Comparison of ENCODE assay signal across 15 cellular contexts in the genomic region with DNA sequence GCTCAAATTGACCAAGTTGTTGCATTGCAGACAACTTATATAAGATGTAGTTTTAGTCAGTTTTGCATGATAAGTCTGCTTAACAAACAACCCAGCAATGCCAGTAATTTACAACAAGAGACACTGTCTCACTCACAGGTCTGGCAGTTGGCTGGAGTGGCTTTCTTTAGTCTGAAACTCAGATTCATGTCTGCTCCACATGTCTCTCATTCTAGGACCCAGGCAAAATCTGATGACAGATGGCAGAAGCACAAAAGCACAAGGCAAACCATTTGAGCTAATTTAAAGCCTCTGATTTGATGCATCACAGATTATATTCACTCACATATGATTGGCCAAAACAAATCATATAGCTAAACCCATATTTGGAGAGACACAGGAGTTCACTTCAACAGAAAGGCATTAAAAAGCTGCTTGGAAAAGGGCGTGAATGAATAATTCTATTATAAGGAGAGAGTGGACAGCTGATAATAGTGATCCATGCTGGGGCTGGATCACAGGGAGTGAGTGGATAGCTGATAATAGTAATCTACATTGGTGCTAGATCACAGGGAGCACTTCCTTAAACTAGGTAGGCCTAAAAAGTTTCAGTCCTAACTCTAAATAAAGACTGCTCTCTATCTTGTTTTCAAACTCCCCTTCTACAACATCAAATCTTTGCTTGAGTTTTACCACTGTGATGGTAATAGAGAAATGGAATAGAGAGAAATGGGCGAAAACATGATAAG.
DNase-seq lines count a peak whose midpoint lies in the region; ATAC-seq, FAIRE-seq and TF ChIP-seq lines count a peak whose summit lies in the region.
"Had no signal": no experiment of that assay in that cellular context is flagged by ENCODE, and none has a peak within 500 bp of the region (broad histone marks: within the 10 kb centered on the region; RNA-seq: fewer than 3 reads in every experiment).

No MANE protein-coding gene starts in this region.

- no peak for TF ChIP-seq POLR2A in upper lobe of left lung (IDR thresholded peaks at IDR 0.05)

- no peak overlapping the region for H3K4me3 ChIP-seq in upper lobe of left lung
- no peak overlapping the region for H3K4me3 ChIP-seq in CD4-positive, alpha-beta memory T cell (ENCODE audit: low read length in 2 of 2)
- H3K4me3 ChIP-seq: PC-9 had no signal

- TF ChIP-seq EP300 in upper lobe of left lung (IDR thresholded peaks at IDR 0.05), result no peak

- ATAC-seq in GM19397 (IDR thresholded peaks at IDR 0.05; ENCODE audit: unreplicated experiment) (peak; percentile 49), HG02973 (IDR thresholded peaks at IDR 0.05; ENCODE audit: unreplicated experiment) (peak; percentile 60), upper lobe of left lung (ENCODE audit: low FRiP score in 2 of 2) (no peak)

- CTCF ChIA-PET in CD4-positive, alpha-beta memory T cell (lab: Charles Lee; ENCODE audit: partially characterized antibody), result no interaction called here

- no peaks in the 10 kb centered on the region for H3K27me3 Mint-ChIP-seq in CD4-positive, alpha-beta memory T cell
- H3K27me3 Mint-ChIP-seq: naive B cell had no signal

- H3K4me1 Mint-ChIP-seq in CD4-positive, alpha-beta memory T cell, result no peaks in the 10 kb centered on the region
- H3K4me1 Mint-ChIP-seq: naive B cell had no signal

- intact Hi-C loops in CD4-positive, alpha-beta memory T cell (cut with micrococcal nuclease), result no loop called here

- H3K4me1 ChIP-seq in upper lobe of left lung, result no peaks in the 10 kb centered on the region
- no peaks in the 10 kb centered on the region for H3K4me1 ChIP-seq in CD4-positive, alpha-beta memory T cell (ENCODE audit: insufficient read depth, low read length)

- POLR2A ChIA-PET in CD4-positive, alpha-beta memory T cell (lab: Charles Lee; ENCODE audit: partially characterized antibody), result no interaction called here

- no peak overlapping the region for H3K27ac Mint-ChIP-seq in CD4-positive, alpha-beta memory T cell
- H3K27ac Mint-ChIP-seq: naive B cell had no signal

- H3K27ac ChIP-seq in upper lobe of left lung, result no peak overlapping the region
- H3K27ac ChIP-seq in CD4-positive, alpha-beta memory T cell (ENCODE audit: low read depth, low read length), result no peak overlapping the region
- H3K27ac ChIP-seq: PC-9 had no signal

- H3K9me3 ChIP-seq in upper lobe of left lung, result no peaks in the 10 kb centered on the region
- no peaks in the 10 kb centered on the region for H3K9me3 ChIP-seq in CD4-positive, alpha-beta memory T cell (ENCODE audit: control insufficient read depth in 1 of 2, low read length in 2 of 2)

- no peak for FAIRE-seq in frontal cortex (lab: Jason Lieb, UNC)
- FAIRE-seq: bronchial epithelial cell, urothelium cell line had no signal

- H3K27me3 ChIP-seq in upper lobe of left lung, result no peaks in the 10 kb centered on the region
- H3K27me3 ChIP-seq in CD4-positive, alpha-beta memory T cell (ENCODE audit: insufficient read depth, low read length), result no peaks in the 10 kb centered on the region

- WGBS in upper lobe of left lung, 2 donors, result 84 to 93% methylated on average over 2 of the region's 2 CpGs

- no peak for TF ChIP-seq CTCF in upper lobe of left lung (IDR thresholded peaks at IDR 0.05)

- peak; percentile 88 for DNase-seq in DMS 273 (lab: John Stamatoyannopoulos, UW; ENCODE audit: unreplicated experiment)
- peak; percentile 94 to 98 for DNase-seq in NCI-H524 (lab: John Stamatoyannopoulos, UW)
- no peak for DNase-seq in frontal cortex (ENCODE audit: low spot score in 2 of 2)
- no peak for DNase-seq in upper lobe of left lung
- DNase-seq in retina, result no peak
- DNase-seq in CD4-positive, alpha-beta memory T cell, result no peak
- DNase-seq: activated CD4-positive, alpha-beta T cell treated with anti-CD3 and anti-CD28 coated beads, Interleukin-2, amount 50 U/mL, for 48 hours; Karpas-422; naive B cell; PC-9; stimulated activated CD4-positive, alpha-beta T cell treated with anti-CD3 and anti-CD28 coated beads, Interleukin-2, amount 100 ng/mL, for 48 hours had no signal

- H3K36me3 ChIP-seq in upper lobe of left lung, result no peaks in the 10 kb centered on the region
- H3K36me3 ChIP-seq in CD4-positive, alpha-beta memory T cell (ENCODE audit: insufficient read depth, low read length), result no peaks in the 10 kb centered on the region

- H3K4me3 Mint-ChIP-seq in CD4-positive, alpha-beta memory T cell, result no peak overlapping the region
- H3K4me3 Mint-ChIP-seq: naive B cell had no signal

- peaks cover 0 to 3% (median 0%) of the 10 kb centered on the region in 8 donors for H3K9me3 Mint-ChIP-seq in CD4-positive, alpha-beta memory T cell

- no peaks in the 10 kb centered on the region for H3K36me3 Mint-ChIP-seq in CD4-positive, alpha-beta memory T cell
- H3K36me3 Mint-ChIP-seq: naive B cell had no signal

Comparison
In these comparisons a context has a peak if more than half of its experiments do, and no peak if none do; other contexts are left out.
1. DNase-seq: peak in DMS 273 (single experiment) and NCI-H524 (2 of 2); none in frontal cortex (0 of 2), upper lobe of left lung (0 of 2), retina (single experiment) and CD4-positive, alpha-beta memory T cell (0 of 5).
2. ATAC-seq: peak in GM19397 (single experiment) and HG02973 (single experiment); none in upper lobe of left lung (0 of 2).